24 cellular contexts compared by ENCODE assay signal in genomic region chr2:128503358-128504241, GRCh38.
A peak's percentile ranks its signal among the peaks of the same experiment; 100 is the strongest.
DNase-seq lines count a peak whose midpoint lies in the region; ATAC-seq, FAIRE-seq and TF ChIP-seq lines count a peak whose summit lies in the region.
"Had no signal": no experiment of that assay in that cellular context is flagged by ENCODE, and none has a peak within 500 bp of the region (broad histone marks: within the 10 kb centered on the region; RNA-seq: fewer than 3 reads in every experiment).

No MANE protein-coding gene starts in this region.

- no peak for TF ChIP-seq POLR2A in right lobe of liver (IDR thresholded peaks at IDR 0.05)

- no peak overlapping the region for H3K27ac ChIP-seq in right lobe of liver
- H3K27ac ChIP-seq: A549, C4-2B, esophagus squamous epithelium, psoas muscle, tibial nerve had no signal

- TF ChIP-seq CTCF in bronchial epithelial cell (IDR thresholded peaks at IDR 0.05; ENCODE audit: insufficient read depth, low read length, severe bottlenecking): no peak
- TF ChIP-seq CTCF in right lobe of liver (IDR thresholded peaks at IDR 0.05): no peak

- H3K27me3 ChIP-seq in bronchial epithelial cell (ENCODE audit: control insufficient read depth, insufficient read depth, low read length) (no peaks in the 10 kb centered on the region), right lobe of liver (no peaks in the 10 kb centered on the region)
- H3K27me3 ChIP-seq: MG63, tibial nerve had no signal

- ATAC-seq in Right ventricle myocardium inferior (peak; percentile 72), right lobe of liver (peak; percentile 14 to 42 (median 24))
- ATAC-seq: A549, natural killer cell, psoas muscle had no signal

- DNase-seq in Right ventricle myocardium inferior (ENCODE audit: missing footprints): no peak
- DNase-seq in cardiac septum (ENCODE audit: low spot score): no peak
- DNase-seq in bronchial epithelial cell (ENCODE audit: low read depth): no peak
- no peak for DNase-seq in right lobe of liver
- DNase-seq in ureter (ENCODE audit: low spot score): peak; percentile 40
- no peak for DNase-seq in HTR-8/SVneo (ENCODE audit: insufficient read length, low spot score)
- DNase-seq in nucleus accumbens (lab: John Stamatoyannopoulos, UW): no peak
- no peak for DNase-seq in NCI-H446 (lab: John Stamatoyannopoulos, UW)
- DNase-seq: activated B cell treated with CpG ODN at 0.5 μM for 24 hours; activated naive CD8-positive, alpha-beta T cell treated with anti-CD3 and anti-CD28 coated beads, Interleukin-2, amount 10 ng/mL, durations not matched to agents 7 days and 5 days; DMS 273 treated with DMSO at 0.1 percent for 48 hours; esophagus squamous epithelium; MG63; natural killer cell; NCI-H1694 treated with DMSO at 0.1 percent for 48 hours; psoas muscle; SHP77 treated with DMSO at 0.1 percent for 48 hours; stimulated activated CD4-positive, alpha-beta T cell treated with anti-CD3 and anti-CD28 coated beads, Interleukin-12 subunit alpha, Interleukin-12 subunit beta, amount 100 ng/mL, for 4 hours; T-helper 17 cell had no signal

- H3K4me1 ChIP-seq in right lobe of liver: no peaks in the 10 kb centered on the region
- H3K4me1 ChIP-seq: A549, psoas muscle, tibial nerve had no signal

- no peaks in the 10 kb centered on the region for H3K9me3 ChIP-seq in right lobe of liver
- H3K9me3 ChIP-seq: esophagus squamous epithelium, MG63, psoas muscle had no signal

- 65% methylated on average over 8 of the region's 21 CpGs for WGBS in right lobe of liver (ENCODE audit: insufficient coverage, low coverage, low lambda C conversion rate, missing lambda C conversion rate)

- intact Hi-C loops in Right ventricle myocardium inferior (cut with DNase I): no loop called here
- intact Hi-C loops in cardiac septum (cut with DNase I): no loop called here
- intact Hi-C loops in right lobe of liver (cut with DNase I): no loop called here

- no peaks in the 10 kb centered on the region for H3K36me3 ChIP-seq in bronchial epithelial cell (ENCODE audit: control insufficient read depth, insufficient read depth, low read length)
- no peaks in the 10 kb centered on the region for H3K36me3 ChIP-seq in right lobe of liver
- H3K36me3 ChIP-seq: esophagus squamous epithelium, MG63, tibial nerve had no signal

- FAIRE-seq in bronchial epithelial cell (lab: Jason Lieb, UNC) (peak; percentile 58), HTR-8/SVneo (lab: Jason Lieb, UNC) (no peak)
- FAIRE-seq: A549, GM12878 had no signal

- no peak overlapping the region for H3K4me3 ChIP-seq in bronchial epithelial cell (ENCODE audit: low read depth, low read length)
- no peak overlapping the region for H3K4me3 ChIP-seq in right lobe of liver
- H3K4me3 ChIP-seq: A549, esophagus squamous epithelium, GM12878, lung, MG63, psoas muscle, tibial nerve had no signal
